Comparison of ENCODE assay signal across 31 cellular contexts in the genomic region with DNA sequence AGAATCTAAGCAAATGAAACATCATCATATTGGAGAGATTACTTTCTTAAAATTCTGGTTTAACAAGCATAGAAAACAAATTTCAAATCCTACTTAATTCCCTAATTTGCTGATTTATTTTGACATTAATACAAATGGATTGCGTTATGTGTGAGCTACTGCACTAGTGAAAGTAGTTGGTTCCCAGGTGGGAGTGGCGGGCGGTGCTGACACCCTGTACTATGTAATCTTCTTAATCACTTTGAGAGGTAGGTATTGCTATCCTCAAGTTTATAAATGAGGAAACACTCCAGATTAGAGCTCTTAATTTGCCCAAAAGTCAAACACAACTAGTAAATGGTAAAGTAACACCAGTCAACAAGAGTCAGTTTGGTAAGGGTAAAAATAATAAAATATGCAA.
"Had no signal": no experiment of that assay in that cellular context is flagged by ENCODE, and none has a peak within 500 bp of the region (broad histone marks: within the 10 kb centered on the region; RNA-seq: fewer than 3 reads in every experiment).

No MANE protein-coding gene starts in this region.

- DNase-seq: activated CD4-positive, alpha-beta memory T cell treated with anti-CD3 and anti-CD28 coated beads for 36 hours; activated CD4-positive, alpha-beta T cell treated with anti-CD3 and anti-CD28 coated beads for 1 hour; activated CD4-positive, alpha-beta T cell treated with anti-CD3 and anti-CD28 coated beads for 4 hours; activated CD4-positive, alpha-beta T cell treated with anti-CD3 and anti-CD28 coated beads, Interleukin-2, amount 50 U/mL, for 1 hour; activated CD8-positive, alpha-beta memory T cell treated with anti-CD3 and anti-CD28 coated beads, Interleukin-2, amount 10 ng/mL, durations not matched to agents 7 days and 5 days; activated CD8-positive, alpha-beta memory T cell treated with anti-CD3 and anti-CD28 coated beads, Interleukin-2, amount 50 U/mL, for 4 hours; activated CD8-positive, alpha-beta T cell treated with anti-CD3 and anti-CD28 coated beads, Interleukin-2, amount 10 ng/mL, durations not matched to agents 7 days and 5 days; activated effector memory CD4-positive, alpha-beta T cell treated with anti-CD3 and anti-CD28 coated beads, Interleukin-2, amount 50 U/mL, for 16 hours; activated naive CD4-positive, alpha-beta T cell treated with anti-CD3 and anti-CD28 coated beads for 36 hours; activated naive CD8-positive, alpha-beta T cell treated with anti-CD3 and anti-CD28 coated beads for 36 hours; activated naive CD8-positive, alpha-beta T cell treated with anti-CD3 and anti-CD28 coated beads, Interleukin-2, amount 50 U/mL, for 24 hours; activated T-cell treated with anti-CD3 and anti-CD28 coated beads, Interleukin-2, amount 50 U/mL, for 1 hour; activated T-cell treated with anti-CD3 and anti-CD28 coated beads, Interleukin-2, amount 50 U/mL, for 48 hours; adrenal gland; amygdala; aorta; body of pancreas; caudate nucleus; cortex of kidney; dermis blood vessel endothelial cell; effector CD4-positive, alpha-beta T cell; effector memory CD8-positive, alpha-beta T cell; erythroblast; foreskin melanocyte; heart right ventricle; T-helper 1 cell; T-helper 17 cell; T1000 had no signal

- H3K27me3 ChIP-seq: adrenal gland, body of pancreas, esophagus muscularis mucosa, gastroesophageal sphincter, heart right ventricle had no signal

- H3K36me3 ChIP-seq: adrenal gland had no signal

- ATAC-seq: activated CD8-positive, alpha-beta memory T cell treated with anti-CD3 and anti-CD28 coated beads, Interleukin-2, amount 10 ng/mL, durations not matched to agents 7 days and 5 days; activated CD8-positive, alpha-beta T cell treated with anti-CD3 and anti-CD28 coated beads, Interleukin-2, amount 10 ng/mL, durations not matched to agents 7 days and 5 days; activated naive CD8-positive, alpha-beta T cell treated with anti-CD3 and anti-CD28 coated beads, Interleukin-2, amount 50 U/mL, for 24 hours; body of pancreas; effector memory CD8-positive, alpha-beta T cell; gastroesophageal sphincter; heart right ventricle; T-helper 17 cell; WTC11 had no signal

- H3K4me3 ChIP-seq: adrenal gland, body of pancreas, esophagus muscularis mucosa, gastroesophageal sphincter, heart right ventricle had no signal

- H3K4me1 ChIP-seq: adrenal gland, body of pancreas, gastroesophageal sphincter had no signal

- H3K9me3 ChIP-seq: adrenal gland, body of pancreas, esophagus muscularis mucosa, gastroesophageal sphincter, heart right ventricle had no signal

- H3K27ac ChIP-seq: adrenal gland, body of pancreas, esophagus muscularis mucosa, gastroesophageal sphincter, heart right ventricle had no signal
